Comparison of ENCODE assay signal across 8 cellular contexts in genomic region chr3:184261270-184262165, GRCh38. TPM values are rescaled to one million over a fixed set of nuclear protein-coding genes. Genes with fewer than 3 reads are reported as not detected.
DNase-seq lines count a peak whose midpoint lies in the region; ATAC-seq and TF ChIP-seq lines count a peak whose summit lies in the region.

TSS of gene CAMK2N2 (minus strand) at chr3:184261553. CDS start at chr3:184261285, 268 bp downstream.

- H3K9ac ChIP-seq in colonic mucosa (ENCODE audit: low read depth in 2 of 2, low read length in 2 of 2): no peak within 1 kb of the TSS

- peak; percentile 45 for ATAC-seq in HG02798 (IDR thresholded peaks at IDR 0.05; ENCODE audit: poor library complexity, unreplicated experiment)
- ATAC-seq in HG03521 (IDR thresholded peaks at IDR 0.05; ENCODE audit: unreplicated experiment): no peak

- no peaks in the 10 kb centered on the region for H3K9me3 ChIP-seq in colonic mucosa

- no peak for TF ChIP-seq CTCF in colonic mucosa (IDR thresholded peaks at IDR 0.05)

- H3K36me3 ChIP-seq in colonic mucosa: no peaks in the 10 kb centered on the region

- H3K27me3 ChIP-seq in colonic mucosa: peaks cover 42% of the 10 kb centered on the region

- intact Hi-C loops in colonic mucosa (cut with DNase I): no loop called here

- DNase-seq in COLO829 (ENCODE audit: low spot score): peak; percentile 63
- DNase-seq in NCI-H2227 treated with DMSO at 0.1 percent for 48 hours (lab: John Stamatoyannopoulos, UW): peak; percentile 89
- peak; percentile 71 for DNase-seq in activated CD4-positive, CD25-positive, alpha-beta regulatory T cell treated with anti-CD3 and anti-CD28 coated beads, Interleukin-2, amount 50 U/mL, for 72 hours
- peak; percentile 50 for DNase-seq in colonic mucosa
- DNase-seq in kidney tubule cell (ENCODE audit: low spot score): peak; percentile 60
- peak; percentile 59 to 74 for DNase-seq in stimulated activated CD4-positive, alpha-beta T cell treated with anti-CD3 and anti-CD28 coated beads, Interleukin-2, amount 100 ng/mL, for 24 hours

- peaks cover 3% of the 10 kb centered on the region for H3K4me1 ChIP-seq in colonic mucosa

- H3K4me3 ChIP-seq in colonic mucosa: peak within 1 kb of the TSS; percentile 32

- no peak within 1 kb of the TSS for H3K27ac ChIP-seq in colonic mucosa

RNA-seq across cellular contexts. Expression of gene CAMK2N2, which starts in this region (rescaled TPM):
- under 1 TPM in 1 of 2 donors, not detected in 1; 0.19 TPM for total RNA-seq in colonic mucosa

Comparison
In these comparisons a context has a peak if more than half of its experiments do, and no peak if none do; other contexts are left out.
1. Peak in DNase-seq and H3K4me3 ChIP-seq in colonic mucosa; RNA of the gene not detected or under 1 TPM.